In genomic region chrX:111955916-111956315, GRCh38 we compare ENCODE assay signal across 19 cellular contexts.
DNase-seq lines count a peak whose midpoint lies in the region; ATAC-seq and TF ChIP-seq lines count a peak whose summit lies in the region.
"Had no signal": no experiment of that assay in that cellular context is flagged by ENCODE, and none has a peak within 500 bp of the region (broad histone marks: within the 10 kb centered on the region; RNA-seq: fewer than 3 reads in every experiment).

No MANE protein-coding gene starts in this region.

- H3K4me3 Mint-ChIP-seq in activated T-cell treated with anti-CD3 and anti-CD28 coated beads, Interleukin-2, amount 50 U/mL, for 24 hours, result no peak overlapping the region
- H3K4me3 Mint-ChIP-seq: B cell; CD4-positive, alpha-beta T cell; GM23338; T-helper 17 cell had no signal

- peak overlapping the region; percentile 54 for H3K27ac ChIP-seq in WERI-Rb-1
- H3K27ac ChIP-seq: 22Rv1, RWPE1, SJCRH30 had no signal

- H3K4me3 ChIP-seq in WERI-Rb-1 (ENCODE audit: low read depth, low read length), result no peak overlapping the region
- H3K4me3 ChIP-seq: GM23338, SJCRH30 had no signal

- H3K27ac Mint-ChIP-seq in activated T-cell treated with anti-CD3 and anti-CD28 coated beads, Interleukin-2, amount 50 U/mL, for 24 hours, result no peak overlapping the region
- H3K27ac Mint-ChIP-seq: B cell; CD4-positive, alpha-beta T cell; GM23338; T-helper 17 cell had no signal

- no peaks in the 10 kb centered on the region for H3K9me3 ChIP-seq in WERI-Rb-1 (ENCODE audit: severe bottlenecking)

- no peaks in the 10 kb centered on the region for H3K36me3 ChIP-seq in WERI-Rb-1
- H3K36me3 ChIP-seq: SJCRH30 had no signal

- DNase-seq in DMS 273 (lab: John Stamatoyannopoulos, UW; ENCODE audit: unreplicated experiment), result peak; percentile 9
- DNase-seq in DMS 273 treated with DMSO at 0.1 percent for 48 hours (lab: John Stamatoyannopoulos, UW), result no peak
- peak; percentile 58 for DNase-seq in DMS79 (lab: John Stamatoyannopoulos, UW)
- peak; percentile 7 for DNase-seq in NCI-H2171 (lab: John Stamatoyannopoulos, UW)
- peak; percentile 56 for DNase-seq in WERI-Rb-1
- no peak for DNase-seq in activated T-cell treated with anti-CD3 and anti-CD28 coated beads, Interleukin-2, amount 50 U/mL, for 24 hours
- DNase-seq in SHP77 treated with DMSO at 0.1 percent for 48 hours (lab: John Stamatoyannopoulos, UW), result no peak
- DNase-seq: CD4-positive, alpha-beta T cell; DND-41; KBM-7; NCI-H510A treated with DMSO at 0.1 percent for 48 hours; PC-3; T-helper 17 cell had no signal

- no peak for ATAC-seq in HG03039 (IDR thresholded peaks at IDR 0.05; ENCODE audit: unreplicated experiment)
- ATAC-seq: GM23338, PC-3, T-helper 17 cell had no signal

- no peaks in the 10 kb centered on the region for H3K27me3 ChIP-seq in WERI-Rb-1 (ENCODE audit: insufficient read depth, low read depth, severe bottlenecking)
- H3K27me3 ChIP-seq: SJCRH30 had no signal

- no peaks in the 10 kb centered on the region for H3K9me3 Mint-ChIP-seq in activated T-cell treated with anti-CD3 and anti-CD28 coated beads, Interleukin-2, amount 50 U/mL, for 24 hours
- H3K9me3 Mint-ChIP-seq: CD4-positive, alpha-beta T cell; GM23338 had no signal

- TF ChIP-seq CTCF in WERI-Rb-1 (IDR thresholded peaks at IDR 0.05; ENCODE audit: low read depth, low read length), result no peak

- no peaks in the 10 kb centered on the region for H3K4me1 Mint-ChIP-seq in activated T-cell treated with anti-CD3 and anti-CD28 coated beads, Interleukin-2, amount 50 U/mL, for 24 hours (ENCODE audit: low read depth)
- H3K4me1 Mint-ChIP-seq: B cell, GM23338, T-helper 17 cell had no signal

- H3K36me3 Mint-ChIP-seq in activated T-cell treated with anti-CD3 and anti-CD28 coated beads, Interleukin-2, amount 50 U/mL, for 24 hours (ENCODE audit: low read depth), result no peaks in the 10 kb centered on the region

- H3K27me3 Mint-ChIP-seq in activated T-cell treated with anti-CD3 and anti-CD28 coated beads, Interleukin-2, amount 50 U/mL, for 24 hours, result peaks cover 19% of the 10 kb centered on the region
- H3K27me3 Mint-ChIP-seq: B cell; CD4-positive, alpha-beta T cell; T-helper 17 cell had no signal

Comparison
In these comparisons a context has a peak if more than half of its experiments do, and no peak if none do; other contexts are left out.
1. DNase-seq: peak in DMS 273 (single experiment), DMS79 (single experiment), NCI-H2171 (single experiment) and WERI-Rb-1 (single experiment); none in DMS 273 treated with DMSO at 0.1 percent for 48 hours (single experiment), activated T-cell treated with anti-CD3 and anti-CD28 coated beads, Interleukin-2, amount 50 U/mL, for 24 hours (single experiment) and SHP77 treated with DMSO at 0.1 percent for 48 hours (single experiment).